Comparison of ENCODE assay signal across 1 cellular context in the genomic region with DNA sequence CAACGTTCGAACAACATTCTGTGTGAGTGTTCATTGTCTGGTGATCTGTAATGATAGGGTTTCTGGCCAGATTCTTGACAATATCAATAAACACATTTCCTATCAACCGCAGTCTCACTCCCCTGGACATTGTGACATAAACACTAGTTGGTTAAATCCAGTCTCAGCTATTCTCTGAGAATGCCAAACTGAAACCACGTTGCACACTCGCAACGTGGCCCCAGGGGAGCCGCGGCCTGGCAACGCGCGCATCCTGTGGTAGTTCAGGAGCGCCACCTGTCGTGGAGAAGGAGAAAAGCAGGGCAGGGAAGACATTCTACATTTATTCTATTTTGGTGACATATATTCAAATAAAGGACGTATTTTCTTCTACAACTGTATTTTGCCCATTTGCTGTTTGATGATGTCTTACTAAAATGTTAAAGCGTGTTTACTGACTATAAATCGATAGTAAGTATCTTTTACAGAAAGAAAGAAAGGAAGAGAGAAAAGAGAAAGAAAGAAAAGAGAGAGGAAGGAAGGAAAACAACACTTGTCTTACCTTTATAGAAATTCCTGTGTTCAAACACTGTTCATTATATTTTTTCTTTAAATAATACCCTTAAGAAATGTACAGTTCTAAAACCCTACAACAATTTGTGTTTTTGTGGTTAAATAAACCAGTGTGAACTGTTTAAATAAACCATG.
A peak's percentile ranks its signal among the peaks of the same experiment; 100 is the strongest.
TF ChIP-seq lines count a peak whose summit lies in the region.

No MANE protein-coding gene starts in this region.

TF ChIP-seq in HepG2, 621 proteins besides CTCF, POLR2A, EP300 and RAD21 (continued from another document and continues in another):
- TF ChIP-seq CAMTA2 (CRISPR knock-in tag; IDR thresholded peaks at IDR 0.05; ENCODE audit: borderline replicate concordance) (no peak), ZNF207 (IDR thresholded peaks at IDR 0.05; ENCODE audit: borderline replicate concordance) (no peak), ZNF547 (CRISPR knock-in tag; IDR thresholded peaks at IDR 0.05) (no peak), IKZF1 (IDR thresholded peaks at IDR 0.05) (no peak), XRCC5 (optimal IDR thresholded peaks at IDR 0.05; ENCODE audit: low read length) (peak; percentile 49), GABPB1 (CRISPR knock-in tag; IDR thresholded peaks at IDR 0.05) (no peak), CREM (IDR thresholded peaks at IDR 0.05) (0 out of 2 replicates have a peak, but pooled peaks have one; percentile 12), CREM (CRISPR knock-in tag; IDR thresholded peaks at IDR 0.05) (no peak), ZNF335 (CRISPR knock-in tag; IDR thresholded peaks at IDR 0.05) (no peak), ZNF782 (CRISPR knock-in tag; IDR thresholded peaks at IDR 0.05; ENCODE audit: borderline replicate concordance) (no peak), STAG1 (CRISPR knock-in tag; IDR thresholded peaks at IDR 0.05) (peak; percentile 84), KLF11 (CRISPR knock-in tag; IDR thresholded peaks at IDR 0.05) (no peak), HIVEP1 (CRISPR knock-in tag; IDR thresholded peaks at IDR 0.05) (no peak), REXO4 (CRISPR knock-in tag; IDR thresholded peaks at IDR 0.05; ENCODE audit: borderline replicate concordance) (no peak), NFATC3 (CRISPR knock-in tag; IDR thresholded peaks at IDR 0.05) (no peak), SMC3 (IDR thresholded peaks at IDR 0.05; ENCODE audit: low read length) (peak; percentile 42; the same call in 1 of the 2 replicates), ZNF652 (CRISPR knock-in tag; IDR thresholded peaks at IDR 0.05; ENCODE audit: borderline replicate concordance, low read depth) (no peak), SIX1 (CRISPR knock-in tag; IDR thresholded peaks at IDR 0.05; ENCODE audit: borderline replicate concordance) (no peak), RARA (CRISPR knock-in tag; IDR thresholded peaks at IDR 0.05) (no peak), ZNF292 (CRISPR knock-in tag; IDR thresholded peaks at IDR 0.05; ENCODE audit: borderline replicate concordance, low read depth) (no peak), IKZF4 (CRISPR knock-in tag; IDR thresholded peaks at IDR 0.05; ENCODE audit: borderline replicate concordance, low read depth, not compliant biosample characterization) (no peak), MYC (CRISPR knock-in tag; IDR thresholded peaks at IDR 0.05; ENCODE audit: borderline replicate concordance) (peak; percentile 49; the same call in 1 of the 2 replicates), ZFX (CRISPR knock-in tag; IDR thresholded peaks at IDR 0.05; ENCODE audit: low read depth) (peak; percentile 58), HES4 (CRISPR knock-in tag; IDR thresholded peaks at IDR 0.05; ENCODE audit: borderline replicate concordance) (no peak), RNF2 (conservative IDR thresholded peaks at IDR 0.05; ENCODE audit: low read depth) (0 out of 2 replicates have a peak, but pooled peaks have one; percentile 31), MAFF (IDR thresholded peaks at IDR 0.05; ENCODE audit: low read depth, low read length) (no peak), RBFOX2 (IDR thresholded peaks at IDR 0.05; ENCODE audit: low read depth, low read length) (no peak), TAF1 (CRISPR knock-in tag; IDR thresholded peaks at IDR 0.05) (no peak), NONO (IDR thresholded peaks at IDR 0.05) (no peak), NONO (CRISPR knock-in tag; conservative IDR thresholded peaks at IDR 0.05) (no peak)
- TF ChIP-seq, protein P1, sequence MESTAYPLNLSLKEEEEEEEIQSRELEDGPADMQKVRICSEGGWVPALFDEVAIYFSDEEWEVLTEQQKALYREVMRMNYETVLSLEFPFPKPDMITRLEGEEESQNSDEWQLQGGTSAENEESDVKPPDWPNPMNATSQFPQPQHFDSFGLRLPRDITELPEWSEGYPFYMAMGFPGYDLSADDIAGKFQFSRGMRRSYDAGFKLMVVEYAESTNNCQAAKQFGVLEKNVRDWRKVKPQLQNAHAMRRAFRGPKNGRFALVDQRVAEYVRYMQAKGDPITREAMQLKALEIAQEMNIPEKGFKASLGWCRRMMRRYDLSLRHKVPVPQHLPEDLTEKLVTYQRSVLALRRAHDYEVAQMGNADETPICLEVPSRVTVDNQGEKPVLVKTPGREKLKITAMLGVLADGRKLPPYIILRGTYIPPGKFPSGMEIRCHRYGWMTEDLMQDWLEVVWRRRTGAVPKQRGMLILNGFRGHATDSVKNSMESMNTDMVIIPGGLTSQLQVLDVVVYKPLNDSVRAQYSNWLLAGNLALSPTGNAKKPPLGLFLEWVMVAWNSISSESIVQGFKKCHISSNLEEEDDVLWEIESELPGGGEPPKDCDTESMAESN (CRISPR knock-in tag; conservative IDR thresholded peaks at IDR 0.05) = no peak
- TF ChIP-seq, protein P2, sequence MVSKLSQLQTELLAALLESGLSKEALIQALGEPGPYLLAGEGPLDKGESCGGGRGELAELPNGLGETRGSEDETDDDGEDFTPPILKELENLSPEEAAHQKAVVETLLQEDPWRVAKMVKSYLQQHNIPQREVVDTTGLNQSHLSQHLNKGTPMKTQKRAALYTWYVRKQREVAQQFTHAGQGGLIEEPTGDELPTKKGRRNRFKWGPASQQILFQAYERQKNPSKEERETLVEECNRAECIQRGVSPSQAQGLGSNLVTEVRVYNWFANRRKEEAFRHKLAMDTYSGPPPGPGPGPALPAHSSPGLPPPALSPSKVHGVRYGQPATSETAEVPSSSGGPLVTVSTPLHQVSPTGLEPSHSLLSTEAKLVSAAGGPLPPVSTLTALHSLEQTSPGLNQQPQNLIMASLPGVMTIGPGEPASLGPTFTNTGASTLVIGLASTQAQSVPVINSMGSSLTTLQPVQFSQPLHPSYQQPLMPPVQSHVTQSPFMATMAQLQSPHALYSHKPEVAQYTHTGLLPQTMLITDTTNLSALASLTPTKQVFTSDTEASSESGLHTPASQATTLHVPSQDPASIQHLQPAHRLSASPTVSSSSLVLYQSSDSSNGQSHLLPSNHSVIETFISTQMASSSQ (IDR thresholded peaks at IDR 0.05; ENCODE audit: low read depth) = no peak
- TF ChIP-seq, protein P2 (CRISPR knock-in tag; IDR thresholded peaks at IDR 0.05; ENCODE audit: borderline replicate concordance) = no peak
- TF ChIP-seq, protein P3, sequence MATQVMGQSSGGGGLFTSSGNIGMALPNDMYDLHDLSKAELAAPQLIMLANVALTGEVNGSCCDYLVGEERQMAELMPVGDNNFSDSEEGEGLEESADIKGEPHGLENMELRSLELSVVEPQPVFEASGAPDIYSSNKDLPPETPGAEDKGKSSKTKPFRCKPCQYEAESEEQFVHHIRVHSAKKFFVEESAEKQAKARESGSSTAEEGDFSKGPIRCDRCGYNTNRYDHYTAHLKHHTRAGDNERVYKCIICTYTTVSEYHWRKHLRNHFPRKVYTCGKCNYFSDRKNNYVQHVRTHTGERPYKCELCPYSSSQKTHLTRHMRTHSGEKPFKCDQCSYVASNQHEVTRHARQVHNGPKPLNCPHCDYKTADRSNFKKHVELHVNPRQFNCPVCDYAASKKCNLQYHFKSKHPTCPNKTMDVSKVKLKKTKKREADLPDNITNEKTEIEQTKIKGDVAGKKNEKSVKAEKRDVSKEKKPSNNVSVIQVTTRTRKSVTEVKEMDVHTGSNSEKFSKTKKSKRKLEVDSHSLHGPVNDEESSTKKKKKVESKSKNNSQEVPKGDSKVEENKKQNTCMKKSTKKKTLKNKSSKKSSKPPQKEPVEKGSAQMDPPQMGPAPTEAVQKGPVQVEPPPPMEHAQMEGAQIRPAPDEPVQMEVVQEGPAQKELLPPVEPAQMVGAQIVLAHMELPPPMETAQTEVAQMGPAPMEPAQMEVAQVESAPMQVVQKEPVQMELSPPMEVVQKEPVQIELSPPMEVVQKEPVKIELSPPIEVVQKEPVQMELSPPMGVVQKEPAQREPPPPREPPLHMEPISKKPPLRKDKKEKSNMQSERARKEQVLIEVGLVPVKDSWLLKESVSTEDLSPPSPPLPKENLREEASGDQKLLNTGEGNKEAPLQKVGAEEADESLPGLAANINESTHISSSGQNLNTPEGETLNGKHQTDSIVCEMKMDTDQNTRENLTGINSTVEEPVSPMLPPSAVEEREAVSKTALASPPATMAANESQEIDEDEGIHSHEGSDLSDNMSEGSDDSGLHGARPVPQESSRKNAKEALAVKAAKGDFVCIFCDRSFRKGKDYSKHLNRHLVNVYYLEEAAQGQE (IDR thresholded peaks at IDR 0.05; ENCODE audit: borderline replicate concordance in 1 of 2, low read depth in 1 of 2, low read length in 2 of 2) = no peak
- TF ChIP-seq, protein P4, sequence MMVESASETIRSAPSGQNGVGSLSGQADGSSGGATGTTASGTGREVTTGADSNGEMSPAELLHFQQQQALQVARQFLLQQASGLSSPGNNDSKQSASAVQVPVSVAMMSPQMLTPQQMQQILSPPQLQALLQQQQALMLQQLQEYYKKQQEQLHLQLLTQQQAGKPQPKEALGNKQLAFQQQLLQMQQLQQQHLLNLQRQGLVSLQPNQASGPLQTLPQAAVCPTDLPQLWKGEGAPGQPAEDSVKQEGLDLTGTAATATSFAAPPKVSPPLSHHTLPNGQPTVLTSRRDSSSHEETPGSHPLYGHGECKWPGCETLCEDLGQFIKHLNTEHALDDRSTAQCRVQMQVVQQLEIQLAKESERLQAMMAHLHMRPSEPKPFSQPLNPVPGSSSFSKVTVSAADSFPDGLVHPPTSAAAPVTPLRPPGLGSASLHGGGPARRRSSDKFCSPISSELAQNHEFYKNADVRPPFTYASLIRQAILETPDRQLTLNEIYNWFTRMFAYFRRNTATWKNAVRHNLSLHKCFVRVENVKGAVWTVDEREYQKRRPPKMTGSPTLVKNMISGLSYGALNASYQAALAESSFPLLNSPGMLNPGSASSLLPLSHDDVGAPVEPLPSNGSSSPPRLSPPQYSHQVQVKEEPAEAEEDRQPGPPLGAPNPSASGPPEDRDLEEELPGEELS (CRISPR knock-in tag; IDR thresholded peaks at IDR 0.05) = no peak
- TF ChIP-seq, protein P5, sequence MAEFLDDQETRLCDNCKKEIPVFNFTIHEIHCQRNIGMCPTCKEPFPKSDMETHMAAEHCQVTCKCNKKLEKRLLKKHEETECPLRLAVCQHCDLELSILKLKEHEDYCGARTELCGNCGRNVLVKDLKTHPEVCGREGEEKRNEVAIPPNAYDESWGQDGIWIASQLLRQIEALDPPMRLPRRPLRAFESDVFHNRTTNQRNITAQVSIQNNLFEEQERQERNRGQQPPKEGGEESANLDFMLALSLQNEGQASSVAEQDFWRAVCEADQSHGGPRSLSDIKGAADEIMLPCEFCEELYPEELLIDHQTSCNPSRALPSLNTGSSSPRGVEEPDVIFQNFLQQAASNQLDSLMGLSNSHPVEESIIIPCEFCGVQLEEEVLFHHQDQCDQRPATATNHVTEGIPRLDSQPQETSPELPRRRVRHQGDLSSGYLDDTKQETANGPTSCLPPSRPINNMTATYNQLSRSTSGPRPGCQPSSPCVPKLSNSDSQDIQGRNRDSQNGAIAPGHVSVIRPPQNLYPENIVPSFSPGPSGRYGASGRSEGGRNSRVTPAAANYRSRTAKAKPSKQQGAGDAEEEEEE (CRISPR knock-in tag; IDR thresholded peaks at IDR 0.05; ENCODE audit: borderline replicate concordance) = no peak
- TF ChIP-seq, protein P6, sequence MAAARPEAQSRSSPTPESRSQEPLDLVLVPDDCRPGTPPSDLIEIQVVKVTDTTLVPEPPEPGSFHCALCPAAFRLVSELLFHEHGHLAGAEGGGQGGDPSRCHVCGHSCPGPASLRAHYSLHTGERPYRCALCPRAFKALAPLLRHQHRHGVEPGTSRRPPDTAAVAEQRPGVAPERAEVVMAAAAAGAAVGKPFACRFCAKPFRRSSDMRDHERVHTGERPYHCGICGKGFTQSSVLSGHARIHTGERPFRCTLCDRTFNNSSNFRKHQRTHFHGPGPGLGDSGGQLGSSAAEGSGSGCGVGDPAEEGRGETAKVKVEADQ (CRISPR knock-in tag; IDR thresholded peaks at IDR 0.05; ENCODE audit: borderline replicate concordance) = no peak
- TF ChIP-seq, protein P7, sequence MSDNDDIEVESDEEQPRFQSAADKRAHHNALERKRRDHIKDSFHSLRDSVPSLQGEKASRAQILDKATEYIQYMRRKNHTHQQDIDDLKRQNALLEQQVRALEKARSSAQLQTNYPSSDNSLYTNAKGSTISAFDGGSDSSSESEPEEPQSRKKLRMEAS (IDR thresholded peaks at IDR 0.05) = peak; percentile 72
- TF ChIP-seq, protein P8, sequence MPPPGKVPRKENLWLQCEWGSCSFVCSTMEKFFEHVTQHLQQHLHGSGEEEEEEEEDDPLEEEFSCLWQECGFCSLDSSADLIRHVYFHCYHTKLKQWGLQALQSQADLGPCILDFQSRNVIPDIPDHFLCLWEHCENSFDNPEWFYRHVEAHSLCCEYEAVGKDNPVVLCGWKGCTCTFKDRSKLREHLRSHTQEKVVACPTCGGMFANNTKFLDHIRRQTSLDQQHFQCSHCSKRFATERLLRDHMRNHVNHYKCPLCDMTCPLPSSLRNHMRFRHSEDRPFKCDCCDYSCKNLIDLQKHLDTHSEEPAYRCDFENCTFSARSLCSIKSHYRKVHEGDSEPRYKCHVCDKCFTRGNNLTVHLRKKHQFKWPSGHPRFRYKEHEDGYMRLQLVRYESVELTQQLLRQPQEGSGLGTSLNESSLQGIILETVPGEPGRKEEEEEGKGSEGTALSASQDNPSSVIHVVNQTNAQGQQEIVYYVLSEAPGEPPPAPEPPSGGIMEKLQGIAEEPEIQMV (CRISPR knock-in tag; IDR thresholded peaks at IDR 0.05; ENCODE audit: low read depth) = no peak
